In genomic region chr1:91499904-91500755, GRCh38 we compare ENCODE assay signal across 8 cellular contexts. TPM values are rescaled to one million over a fixed set of nuclear protein-coding genes. Genes with fewer than 3 reads are reported as not detected.
A peak's percentile ranks its signal among the peaks of the same experiment; 100 is the strongest.
DNase-seq lines count a peak whose midpoint lies in the region; ATAC-seq and TF ChIP-seq lines count a peak whose summit lies in the region.

No MANE protein-coding gene starts in this region.

- peak overlapping the region; percentile 48 to 97 (median 92); a peak in 21 of 22 replicates for H3K27ac ChIP-seq in BLaER1 treated with 17β-estradiol and CSF1 and Interleukin-3, amounts not matched to agents 10 nM and 100 nM
- H3K27ac ChIP-seq in angular gyrus (ENCODE audit: low read depth, low read length) (peak overlapping the region; percentile 77), lung (ENCODE audit: low read depth in 1 of 2, low read length in 1 of 2) (peak overlapping the region; percentile 69 to 94)

- no peak for DNase-seq in lung (ENCODE audit: low spot score)
- DNase-seq in H4 (ENCODE audit: low spot score): no peak
- no peak for DNase-seq in activated naive CD4-positive, alpha-beta T cell treated with anti-CD3 and anti-CD28 coated beads for 36 hours
- no peak for DNase-seq in sciatic nerve (ENCODE audit: low spot score)

- H3K27me3 ChIP-seq in BLaER1 treated with 17β-estradiol and CSF1 and Interleukin-3, amounts not matched to agents 10 nM and 100 nM: no peaks in the 10 kb centered on the region
- no peaks in the 10 kb centered on the region for H3K27me3 ChIP-seq in lung (ENCODE audit: control insufficient read depth, insufficient read depth)

- CTCF ChIA-PET in activated naive CD4-positive, alpha-beta T cell treated with anti-CD3 and anti-CD28 coated beads for 36 hours (lab: Charles Lee): interaction anchor here (1.0 to 2.3 kb wide), 4 partner anchors 12 to 384 kb away, joined by 3 to 8 read pairs (median 3); no protein-coding TSS in a partner anchor

- WGBS in lung, 2 donors: 12 to 15% methylated on average over 14 of the region's 14 CpGs

- ATAC-seq in GM19438 (IDR thresholded peaks at IDR 0.05; ENCODE audit: low read depth, unreplicated experiment) (peak; percentile 8), HG03469 (IDR thresholded peaks at IDR 0.05; ENCODE audit: unreplicated experiment) (peak; percentile 2), lung (ENCODE audit: insufficient read depth, low FRiP score) (no peak), sciatic nerve (no peak)

- no peak overlapping the region for H3K4me3 Mint-ChIP-seq in activated naive CD4-positive, alpha-beta T cell treated with anti-CD3 and anti-CD28 coated beads for 36 hours

- H3K9ac ChIP-seq in BLaER1 treated with 17β-estradiol and CSF1 and Interleukin-3, amounts not matched to agents 10 nM and 100 nM: peak overlapping the region; percentile 71 to 97 (median 91)

- no peaks in the 10 kb centered on the region for H3K27me3 Mint-ChIP-seq in activated naive CD4-positive, alpha-beta T cell treated with anti-CD3 and anti-CD28 coated beads for 36 hours (ENCODE audit: low read depth)

- peaks cover 0 to 11% (median 0%) of the 10 kb centered on the region in 11 experiments; a peak in 6 of 22 replicates for H3K36me3 ChIP-seq in BLaER1 treated with 17β-estradiol and CSF1 and Interleukin-3, amounts not matched to agents 10 nM and 100 nM
- no peaks in the 10 kb centered on the region for H3K36me3 ChIP-seq in lung (ENCODE audit: control insufficient read depth in 2 of 2, insufficient read depth in 2 of 2, low read length in 2 of 2)

- no peak for TF ChIP-seq CTCF in lung (IDR thresholded peaks at IDR 0.05; ENCODE audit: control extremely low read depth, extremely low read depth)

- H3K9me3 ChIP-seq in BLaER1 treated with 17β-estradiol and CSF1 and Interleukin-3, amounts not matched to agents 10 nM and 100 nM (replicated peaks in 1 of 11): no peaks in the 10 kb centered on the region
- no peaks in the 10 kb centered on the region for H3K9me3 ChIP-seq in lung (ENCODE audit: control insufficient read depth in 2 of 2, insufficient read depth in 1 of 2, low read length in 1 of 2)

- peak overlapping the region; percentile 77 to 89 (median 81) for H3K4me2 ChIP-seq in BLaER1 treated with 17β-estradiol and CSF1 and Interleukin-3, amounts not matched to agents 10 nM and 100 nM

- H4K20me1 ChIP-seq in BLaER1 treated with 17β-estradiol and CSF1 and Interleukin-3, amounts not matched to agents 10 nM and 100 nM: no peaks in the 10 kb centered on the region

- peak overlapping the region; percentile 67 to 86 (median 76) for H3K4me3 ChIP-seq in BLaER1 treated with 17β-estradiol and CSF1 and Interleukin-3, amounts not matched to agents 10 nM and 100 nM
- peak overlapping the region; percentile 52 for H3K4me3 ChIP-seq in lung

- no peaks in the 10 kb centered on the region for H3K9me3 Mint-ChIP-seq in activated naive CD4-positive, alpha-beta T cell treated with anti-CD3 and anti-CD28 coated beads for 36 hours

- no peak overlapping the region for H3K27ac Mint-ChIP-seq in activated naive CD4-positive, alpha-beta T cell treated with anti-CD3 and anti-CD28 coated beads for 36 hours

- peaks cover 13% of the 10 kb centered on the region for H3K4me1 Mint-ChIP-seq in activated naive CD4-positive, alpha-beta T cell treated with anti-CD3 and anti-CD28 coated beads for 36 hours (ENCODE audit: low read depth)

- H3K36me3 Mint-ChIP-seq in activated naive CD4-positive, alpha-beta T cell treated with anti-CD3 and anti-CD28 coated beads for 36 hours (ENCODE audit: low read depth): peaks cover 15% of the 10 kb centered on the region

- intact Hi-C loops in activated naive CD4-positive, alpha-beta T cell treated with anti-CD3 and anti-CD28 coated beads for 36 hours (cut with micrococcal nuclease): loop anchor here (1.0 to 10.0 kb wide), 11 partner anchors 23 to 1655 kb away; partner anchors contain the start of genes GLMN, HFM1, RPAP2 and RPL5
- intact Hi-C loops in sciatic nerve (cut with DNase I): no loop called here

- H3K4me1 ChIP-seq in BLaER1 treated with 17β-estradiol and CSF1 and Interleukin-3, amounts not matched to agents 10 nM and 100 nM: peaks cover 27 to 44% (median 39%) of the 10 kb centered on the region in 10 experiments
- H3K4me1 ChIP-seq in lung (ENCODE audit: control insufficient read depth in 2 of 2, insufficient read depth in 2 of 2, low read length in 2 of 2): peaks cover 0 to 2% of the 10 kb centered on the region in 2 donors

RNA-seq across cellular contexts. Expression of gene CDC7, which starts 0.5 kb away (rescaled TPM):
- 1 to 10 TPM; 5.2 to 8.3 TPM for total RNA-seq in lung
- 1 to 10 TPM; 3.6 to 3.9 TPM for polyA plus RNA-seq in lung
- total RNA-seq in H4 (2014; rRNA removed; shearing (Covaris generic)): 13.6 and 14.3 TPM in 2 replicates
- total RNA-seq in activated naive CD4-positive, alpha-beta T cell treated with anti-CD3 and anti-CD28 coated beads for 36 hours: 10 to 100 TPM; 27.0 TPM
- total RNA-seq in sciatic nerve: 3.9 TPM

Comparison
In these comparisons a context has a peak if more than half of its experiments do, and no peak if none do; other contexts are left out.
1. ATAC-seq: peak in GM19438 (single experiment) and HG03469 (single experiment); none in lung (single experiment) and sciatic nerve (single experiment).
2. Peak in every context shown above with its lines, with median percentiles within 50 percentile points of each other: H3K27ac ChIP-seq.